In the genomic region with DNA sequence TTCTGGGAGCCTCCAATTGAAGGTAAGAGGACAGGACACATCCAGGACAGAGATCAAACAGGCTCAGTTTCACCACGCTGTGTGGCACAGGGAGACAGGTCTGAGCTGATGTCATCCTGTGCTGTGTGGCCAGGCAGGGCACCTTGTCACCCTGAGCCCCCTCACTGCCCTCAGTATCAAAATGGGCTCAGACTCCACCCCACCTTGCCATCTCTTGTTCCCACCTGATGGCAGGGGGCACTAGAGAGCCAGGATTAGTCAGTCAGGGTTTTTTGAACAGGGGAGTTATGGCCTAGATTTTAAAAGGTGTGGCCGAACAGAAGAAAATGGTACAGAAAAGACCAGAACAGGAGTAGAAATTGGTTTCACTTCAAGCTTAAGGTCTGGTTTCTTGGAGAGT, we compare ENCODE assay signal across 7 cellular contexts. TPM values are rescaled to one million over a fixed set of nuclear protein-coding genes. Genes with fewer than 3 reads are reported as not detected.
A peak's percentile ranks its signal among the peaks of the same experiment; 100 is the strongest.
DNase-seq lines count a peak whose midpoint lies in the region; ATAC-seq and TF ChIP-seq lines count a peak whose summit lies in the region.

No MANE protein-coding gene starts in this region.

- TF ChIP-seq CTCF in DOHH2 (IDR thresholded peaks at IDR 0.05; ENCODE audit: low read depth, low read length, poor library complexity, severe bottlenecking) (peak; percentile 76), WERI-Rb-1 (IDR thresholded peaks at IDR 0.05; ENCODE audit: low read depth, low read length) (peak; percentile 69), esophagus squamous epithelium (IDR thresholded peaks at IDR 0.05) (peak in 5 of 6 experiments; percentile 9 to 44 (median 21))

- no peak overlapping the region for H3K4me2 ChIP-seq in DOHH2 (ENCODE audit: low read length)

- no peaks in the 10 kb centered on the region for H3K9me2 ChIP-seq in DOHH2 (replicated peaks; ENCODE audit: control insufficient read depth, low read length)

- H3K4me1 ChIP-seq in DOHH2 (ENCODE audit: control insufficient read depth, low read length) (peaks cover 39% of the 10 kb centered on the region), esophagus squamous epithelium (peaks cover 19 to 78% (median 24%) of the 10 kb centered on the region in 3 donors)

- H4K20me1 ChIP-seq in DOHH2 (ENCODE audit: control insufficient read depth, insufficient read depth, low read depth, low read length) = no peaks in the 10 kb centered on the region

- 63 to 69% methylated on average over 1 of the region's 2 CpGs for WGBS in esophagus squamous epithelium, 2 donors

- TF ChIP-seq POLR2A in esophagus squamous epithelium (IDR thresholded peaks at IDR 0.05) = no peak

- H3K4me3 ChIP-seq in DOHH2 (ENCODE audit: low read length) (no peak overlapping the region), WERI-Rb-1 (ENCODE audit: low read depth, low read length) (no peak overlapping the region), esophagus squamous epithelium (no peak overlapping the region)

- intact Hi-C loops in esophagus squamous epithelium (cut with DNase I) = loop anchor here (5.0 kb wide), 1 partner anchor 51 kb away; no protein-coding TSS in a partner anchor

- H3K9me3 ChIP-seq in DOHH2 (ENCODE audit: control insufficient read depth, insufficient read depth, low read length) (no peaks in the 10 kb centered on the region), WERI-Rb-1 (ENCODE audit: severe bottlenecking) (no peaks in the 10 kb centered on the region), esophagus squamous epithelium (no peaks in the 10 kb centered on the region)

- no peaks in the 10 kb centered on the region for H3K27me3 ChIP-seq in DOHH2 (ENCODE audit: control insufficient read depth, low read length)
- H3K27me3 ChIP-seq in WERI-Rb-1 (ENCODE audit: insufficient read depth, low read depth, severe bottlenecking) = no peaks in the 10 kb centered on the region
- H3K27me3 ChIP-seq in esophagus squamous epithelium = no peaks in the 10 kb centered on the region

- ATAC-seq in HG02852 (IDR thresholded peaks at IDR 0.05; ENCODE audit: unreplicated experiment) = no peak

- peaks cover 54% of the 10 kb centered on the region for H3K36me3 ChIP-seq in DOHH2 (ENCODE audit: control insufficient read depth, low read length)
- H3K36me3 ChIP-seq in WERI-Rb-1 = peaks cover 62% of the 10 kb centered on the region
- peaks cover 0 to 54% (median 11%) of the 10 kb centered on the region in 3 donors for H3K36me3 ChIP-seq in esophagus squamous epithelium

- H3K79me2 ChIP-seq in DOHH2 (ENCODE audit: control insufficient read depth, low read length) = peaks cover 6% of the 10 kb centered on the region

- H3K27ac ChIP-seq in DOHH2 (ENCODE audit: low read depth, low read length) (no peak overlapping the region), WERI-Rb-1 (no peak overlapping the region), esophagus squamous epithelium (no peak overlapping the region), substantia nigra (ENCODE audit: low read depth, low read length, poor library complexity, severe bottlenecking) (no peak overlapping the region)

- peak; percentile 86 for DNase-seq in HuH-7 (ENCODE audit: low spot score)
- peak; percentile 74 for DNase-seq in WERI-Rb-1
- no peak for DNase-seq in esophagus squamous epithelium (lab: John Stamatoyannopoulos, UW)
- peak; percentile 39 to 40 for DNase-seq in stimulated activated CD4-positive, alpha-beta T cell treated with anti-CD3 and anti-CD28 coated beads, Interleukin-2, amount 100 ng/mL, for 48 hours
- DNase-seq in substantia nigra (lab: John Stamatoyannopoulos, UW) = no peak

- no peaks in the 10 kb centered on the region; the same call in 1 of the 2 replicates for H3F3A ChIP-seq in DOHH2 (ENCODE audit: control insufficient read depth, insufficient read depth)

RNA-seq across cellular contexts. Expression of a gene that starts 2.6 kb away (rescaled TPM):
- total RNA-seq in esophagus squamous epithelium = 10 to 100 TPM in 3 of 4 donors, 1 to 10 TPM in 1; 9.3 to 34.1 (median 27.0) TPM

RNA-seq across cellular contexts. Expression of a gene that starts 4.1 kb away (rescaled TPM):
- total RNA-seq in esophagus squamous epithelium = not detected

RNA-seq across cellular contexts. Expression of a gene that starts 6.0 kb away (rescaled TPM):
- total RNA-seq in esophagus squamous epithelium = 10 to 100 TPM in 1 of 4 donors, 1 to 10 TPM in 3; 3.9 to 10.4 (median 8.9) TPM

RNA-seq across cellular contexts. Expression of a gene that starts 20.3 kb away (rescaled TPM):
- under 1 TPM in 2 of 4 donors, not detected in 2; 0.18 to 0.38 TPM for total RNA-seq in esophagus squamous epithelium

RNA-seq across cellular contexts. Expression of a gene that starts 36.2 kb away (rescaled TPM):
- total RNA-seq in esophagus squamous epithelium = 100 to 1,000 TPM in 1 of 4 donors, 10 to 100 TPM in 3; 68.5 to 107 (median 78.6) TPM

Comparison
In these comparisons a context has a peak if more than half of its experiments do, and no peak if none do; other contexts are left out.
1. CTCF ChIP-seq: peak in every context shown above with its lines; median percentile 76 in DOHH2; 69 in WERI-Rb-1; 21 in esophagus squamous epithelium.
2. DNase-seq: peak in HuH-7 (single experiment), WERI-Rb-1 (single experiment) and stimulated activated CD4-positive, alpha-beta T cell treated with anti-CD3 and anti-CD28 coated beads, Interleukin-2, amount 100 ng/mL, for 48 hours (2 of 2); none in esophagus squamous epithelium (single experiment) and substantia nigra (0 of 49).